ENCODE assay signal across 21 cellular contexts in the genomic region with DNA sequence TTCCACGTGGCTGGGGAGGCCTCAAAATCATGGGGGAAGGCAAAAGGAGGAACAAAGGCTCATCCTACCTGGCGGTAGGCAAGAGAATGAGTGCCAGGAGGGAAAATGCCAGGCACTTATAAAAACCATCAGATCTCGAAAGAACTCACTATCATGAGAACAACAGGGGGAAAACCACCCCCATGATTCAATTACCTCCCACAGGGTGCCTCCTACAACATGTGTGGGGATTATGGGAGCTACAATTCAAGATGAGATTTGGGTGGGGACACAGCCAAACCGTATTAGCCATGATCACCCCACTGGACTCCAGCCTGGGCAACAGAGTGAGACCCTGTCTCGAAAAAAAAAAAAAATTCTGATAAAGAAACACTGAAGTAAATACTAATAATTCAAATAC.
"Had no signal": no experiment of that assay in that cellular context is flagged by ENCODE, and none has a peak within 500 bp of the region (broad histone marks: within the 10 kb centered on the region; RNA-seq: fewer than 3 reads in every experiment).

No MANE protein-coding gene starts in this region.

- H3K36me3 Mint-ChIP-seq: natural killer cell treated with Interleukin-12 subunit alpha and Interleukin-12 subunit beta and Interleukin-15 and Interleukin-18, amount 100 ng/mL, for 72 hours; WTC11 had no signal

- H3K27me3 Mint-ChIP-seq: activated CD4-positive, alpha-beta T cell treated with anti-CD3 and anti-CD28 coated beads for 36 hours; natural killer cell treated with Interleukin-12 subunit alpha and Interleukin-12 subunit beta and Interleukin-15 and Interleukin-18, amount 100 ng/mL, for 72 hours; progenitor cell of endocrine pancreas had no signal

- H3K27ac Mint-ChIP-seq: activated CD4-positive, alpha-beta T cell treated with anti-CD3 and anti-CD28 coated beads for 36 hours; activated T-helper 2 cell treated with anti-CD3 and anti-CD28 coated beads, Interferon-gamma antibody, Interleukin-2, Interleukin-4, amounts not matched to agents 10 μg/mL and 5 μg/mL and 100 μg/mL, durations not matched to agents 14 hours and 24 hours and 36 hours; progenitor cell of endocrine pancreas; WTC11 had no signal

- H3K4me1 Mint-ChIP-seq: WTC11 had no signal

- ATAC-seq: activated CD4-positive, alpha-beta T cell treated with anti-CD3 and anti-CD28 coated beads for 36 hours; activated T-cell treated with anti-CD3 and anti-CD28 coated beads, Interleukin-2, amount 50 U/mL, for 4 hours; gastroesophageal sphincter; natural killer cell treated with Interleukin-12 subunit alpha and Interleukin-12 subunit beta and Interleukin-15 and Interleukin-18, amount 100 ng/mL, for 72 hours had no signal

- H3K4me3 Mint-ChIP-seq: activated CD4-positive, alpha-beta T cell treated with anti-CD3 and anti-CD28 coated beads for 36 hours; activated T-cell treated with anti-CD3 and anti-CD28 coated beads, Interleukin-2, amount 50 U/mL, for 4 hours; natural killer cell treated with Interleukin-12 subunit alpha and Interleukin-12 subunit beta and Interleukin-15 and Interleukin-18, amount 100 ng/mL, for 72 hours; WTC11 had no signal

- H3K9me3 Mint-ChIP-seq: activated T-cell treated with anti-CD3 and anti-CD28 coated beads, Interleukin-2, amount 50 U/mL, for 4 hours; activated T-helper 2 cell treated with anti-CD3 and anti-CD28 coated beads, Interferon-gamma antibody, Interleukin-2, Interleukin-4, amounts not matched to agents 10 μg/mL and 5 μg/mL and 100 μg/mL, durations not matched to agents 14 hours and 24 hours and 36 hours; natural killer cell treated with Interleukin-12 subunit alpha and Interleukin-12 subunit beta and Interleukin-15 and Interleukin-18, amount 100 ng/mL, for 72 hours; WTC11 had no signal

- DNase-seq: activated CD4-positive, alpha-beta T cell treated with anti-CD3 and anti-CD28 coated beads for 36 hours; activated CD4-positive, alpha-beta T cell treated with anti-CD3 and anti-CD28 coated beads, Interleukin-2, amount 50 U/mL, for 4 hours; activated CD8-positive, alpha-beta memory T cell treated with anti-CD3 and anti-CD28 coated beads for 24 hours; activated CD8-positive, alpha-beta memory T cell treated with anti-CD3 and anti-CD28 coated beads, Interleukin-2, amount 50 U/mL, for 4 hours; activated naive CD4-positive, alpha-beta T cell; activated T-cell treated with anti-CD3 and anti-CD28 coated beads, Interleukin-2, amount 50 U/mL, for 4 hours; amygdala; colonic mucosa; head of caudate nucleus; hypothalamus; left ventricle myocardium inferior; midbrain; retina; stimulated activated CD4-positive, alpha-beta T cell treated with anti-CD3 and anti-CD28 coated beads, Interleukin-4, amount 100 ng/mL, for 24 hours; T-helper 9 cell; transverse colon had no signal
